Comparison of ENCODE assay signal across 11 cellular contexts in the genomic region with DNA sequence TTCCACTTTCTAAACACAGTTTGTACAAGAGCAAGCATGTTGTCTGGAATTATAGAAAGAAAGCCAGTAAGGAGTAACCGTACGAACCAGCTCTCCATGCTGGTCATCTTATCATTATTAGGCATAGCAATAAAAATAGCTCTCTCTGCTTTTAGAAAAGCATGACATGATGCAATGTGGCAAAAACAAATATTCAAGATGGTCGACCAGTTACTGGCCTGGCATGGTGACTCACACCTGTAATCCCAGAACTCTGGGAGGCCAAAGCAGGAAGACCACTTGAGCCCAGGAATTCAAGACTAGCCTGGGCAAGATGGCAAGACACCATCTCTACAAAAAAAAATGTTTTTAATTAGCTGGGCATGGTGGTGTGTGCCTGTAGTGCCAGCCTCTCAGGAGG. TPM values are rescaled to one million over a fixed set of nuclear protein-coding genes. Genes with fewer than 3 reads are reported as not detected.
DNase-seq lines count a peak whose midpoint lies in the region; ATAC-seq and TF ChIP-seq lines count a peak whose summit lies in the region.
"Had no signal": no experiment of that assay in that cellular context is flagged by ENCODE, and none has a peak within 500 bp of the region (broad histone marks: within the 10 kb centered on the region; RNA-seq: fewer than 3 reads in every experiment).

No MANE protein-coding gene starts in this region.

- H3K9me3 ChIP-seq in left lung (no peaks in the 10 kb centered on the region), mucosa of descending colon (no peaks in the 10 kb centered on the region)

- H3K4me1 ChIP-seq in left lung (peaks cover 12 to 41% of the 10 kb centered on the region in 2 donors), mucosa of descending colon (ENCODE audit: low read depth) (peaks cover 33% of the 10 kb centered on the region)

- DNase-seq in AG09309 (ENCODE audit: low read depth) (peak; percentile 57), LoVo (ENCODE audit: low spot score) (peak; percentile 65), coronary artery (ENCODE audit: low spot score) (no peak), myocyte (ENCODE audit: low read depth) (peak; percentile 91), left lung (no peak), mucosa of descending colon (no peak), medulla oblongata (ENCODE audit: extremely low spot score) (no peak), DMS114 treated with DMSO at 0.1 percent for 48 hours (lab: John Stamatoyannopoulos, UW; ENCODE audit: unreplicated experiment) (no peak)
- DNase-seq: activated CD4-positive, alpha-beta T cell treated with anti-CD3 and anti-CD28 coated beads, Interleukin-2, amount 50 U/mL, for 4 hours; NCI-H2081 treated with DMSO at 0.1 percent for 48 hours; stimulated activated naive CD4-positive, alpha-beta T cell had no signal

- peak overlapping the region; percentile 72 to 79 for H3K27ac ChIP-seq in coronary artery
- no peak overlapping the region for H3K27ac ChIP-seq in left lung

- H3K27me3 ChIP-seq in left lung: no peaks in the 10 kb centered on the region

- H3K36me3 ChIP-seq in left lung (no peaks in the 10 kb centered on the region), mucosa of descending colon (ENCODE audit: low read depth) (no peaks in the 10 kb centered on the region)

- ATAC-seq in left lung (no peak), mucosa of descending colon (no peak)

- intact Hi-C loops in left lung (cut with DNase I): no loop called here
- intact Hi-C loops in mucosa of descending colon (cut with DNase I, micrococcal nuclease): no loop called here

- no peak overlapping the region for H3K4me3 ChIP-seq in AG09309 (ENCODE audit: control insufficient read depth, low read depth, low read length)
- no peak overlapping the region for H3K4me3 ChIP-seq in coronary artery
- H3K4me3 ChIP-seq in left lung: no peak overlapping the region
- H3K4me3 ChIP-seq in mucosa of descending colon: no peak overlapping the region

- no peak for TF ChIP-seq CTCF in AG09309 (IDR thresholded peaks at IDR 0.05; ENCODE audit: control insufficient read depth, insufficient read depth, low read depth, low read length, missing control alignments)
- TF ChIP-seq CTCF in coronary artery (IDR thresholded peaks at IDR 0.05): no peak
- no peak for TF ChIP-seq CTCF in left lung (IDR thresholded peaks at IDR 0.05)
- no peak for TF ChIP-seq CTCF in mucosa of descending colon (IDR thresholded peaks at IDR 0.05)

RNA-seq across cellular contexts. Expression of a gene that starts 2.6 kb away (rescaled TPM):
- total RNA-seq in myocyte: 210 and 343 TPM in 2 replicates
- 239 TPM for polyA plus RNA-seq in myocyte (2012)
- total RNA-seq in left lung: 100 to 1,000 TPM; 202 to 216 TPM
- 100 to 1,000 TPM; 104 to 316 (median 109) TPM for total RNA-seq in mucosa of descending colon

Comparison
In these comparisons a context has a peak if more than half of its experiments do, and no peak if none do; other contexts are left out.
1. DNase-seq: peak in AG09309 (single experiment), LoVo (single experiment) and myocyte (single experiment); none in coronary artery (single experiment), left lung (0 of 2), mucosa of descending colon (0 of 3), medulla oblongata (single experiment) and DMS114 treated with DMSO at 0.1 percent for 48 hours (single experiment).
2. H3K27ac ChIP-seq: peak in coronary artery (2 of 2); none in left lung (0 of 2).